In genomic region chr4:137253949-137254348, GRCh38 we compare ENCODE assay signal across 23 cellular contexts.
DNase-seq lines count a peak whose midpoint lies in the region; ATAC-seq, FAIRE-seq and TF ChIP-seq lines count a peak whose summit lies in the region.
"Had no signal": no experiment of that assay in that cellular context is flagged by ENCODE, and none has a peak within 500 bp of the region (broad histone marks: within the 10 kb centered on the region; RNA-seq: fewer than 3 reads in every experiment).

No MANE protein-coding gene starts in this region.

- TF ChIP-seq CTCF in HepG2 (CRISPR knock-in tag; IDR thresholded peaks at IDR 0.05): no peak

- H3K9ac ChIP-seq in HepG2 (ENCODE audit: insufficient read depth, low read depth, low read length): no peak overlapping the region
- H3K9ac ChIP-seq: neural progenitor cell had no signal

- H3K4me3 ChIP-seq in HepG2 (replicated peaks in 1 of 3; ENCODE audit: insufficient read depth in 1 of 3, low read depth in 2 of 3, low read length in 3 of 3): no peak overlapping the region
- H3K4me3 ChIP-seq: colonic mucosa, K562, neural progenitor cell, PC-9, SJSA1 had no signal

- POLR2A ChIA-PET in HepG2 (lab: Yijun Ruan, JAX): no interaction called here

- H3K79me2 ChIP-seq in HepG2 (ENCODE audit: insufficient read depth, low read length): no peaks in the 10 kb centered on the region

- H3K9me3 ChIP-seq in HepG2 (ENCODE audit: low read length): no peaks in the 10 kb centered on the region
- H3K9me3 ChIP-seq: colonic mucosa had no signal

- no peak for ATAC-seq in HG02840 (IDR thresholded peaks at IDR 0.05; ENCODE audit: low FRiP score, unreplicated experiment)
- ATAC-seq in HepG2: no peak
- ATAC-seq in GM18505 (IDR thresholded peaks at IDR 0.05; ENCODE audit: unreplicated experiment): no peak
- ATAC-seq: K562, left ventricle myocardium superior had no signal

- in situ Hi-C loops in HepG2 (cut with HindIII; ENCODE audit: extremely low pct_ligation_motif_present, low pct_unique_long_range_greater_than_20kb): no loop called here

- no peak overlapping the region for H3K4me2 ChIP-seq in HepG2 (ENCODE audit: low read depth, low read length)
- H3K4me2 ChIP-seq: neural progenitor cell, PC-9 had no signal

- H3K36me3 ChIP-seq in HepG2 (replicated peaks in 1 of 2; ENCODE audit: control insufficient read depth in 1 of 2, insufficient read depth in 2 of 2, low read length in 2 of 2): no peaks in the 10 kb centered on the region
- H3K36me3 ChIP-seq: colonic mucosa, neural progenitor cell, SJSA1 had no signal

- no peak for TF ChIP-seq RAD21 in HepG2 (CRISPR knock-in tag; IDR thresholded peaks at IDR 0.05)

- no peak overlapping the region for H2AFZ ChIP-seq in HepG2 (ENCODE audit: low read length)
- H2AFZ ChIP-seq: neural progenitor cell, PC-9 had no signal

- TF ChIP-seq EP300 in HepG2 (IDR thresholded peaks at IDR 0.05; ENCODE audit: low read depth in 2 of 2, low read length in 2 of 2): no peak
- TF ChIP-seq EP300 in HepG2 (CRISPR knock-in tag; IDR thresholded peaks at IDR 0.05; ENCODE audit: borderline replicate concordance): no peak

- CTCF ChIA-PET in HepG2 (lab: Yijun Ruan, JAX; ENCODE audit: low intra/inter-chr PET ratio, low total read pairs): no interaction called here

- intact Hi-C loops in HepG2 (cut with micrococcal nuclease; ENCODE audit: unreplicated experiment): no loop called here

- no TSS peak for BruUV-seq in HepG2 (replicated peaks; lab: Mats Ljungman, UMichigan)

- H4K20me1 ChIP-seq in HepG2 (ENCODE audit: insufficient read depth, low read length): no peaks in the 10 kb centered on the region

- FAIRE-seq in HepG2 (lab: Jason Lieb, UNC) (no peak), GM12892 (lab: Jason Lieb, UNC) (no peak)
- FAIRE-seq: endometrium, K562 had no signal

- no peak overlapping the region for H3K27ac ChIP-seq in HepG2 (ENCODE audit: extremely low read length, insufficient read depth, low read length)
- H3K27ac ChIP-seq: colonic mucosa, neural progenitor cell, PC-9, SJSA1 had no signal

- no peaks in the 10 kb centered on the region for H3K27me3 ChIP-seq in HepG2 (ENCODE audit: control insufficient read depth in 1 of 2, insufficient read depth in 2 of 2, low read length in 2 of 2)
- H3K27me3 ChIP-seq: colonic mucosa, neural progenitor cell, SJSA1 had no signal

- H3K4me1 ChIP-seq in HepG2 (ENCODE audit: insufficient read depth, low read length): no peaks in the 10 kb centered on the region
- H3K4me1 ChIP-seq: colonic mucosa, SJSA1 had no signal

- DNase-seq in AG20443 (ENCODE audit: low spot score): peak; percentile 7
- peak; percentile 34 for DNase-seq in RPMI7951 (ENCODE audit: low read depth)
- peak; percentile 79 for DNase-seq in fibroblast of gingiva (ENCODE audit: low read depth)
- DNase-seq in non-pigmented ciliary epithelial cell (ENCODE audit: low read depth): peak; percentile 50
- DNase-seq in HepG2 (ENCODE audit: low spot score): no peak
- DNase-seq in GM12892 (ENCODE audit: insufficient read length): no peak
- DNase-seq: activated CD4-positive, alpha-beta memory T cell treated with anti-CD3 and anti-CD28 coated beads for 36 hours; activated naive CD4-positive, alpha-beta T cell; activated T-cell treated with anti-CD3 and anti-CD28 coated beads for 4 hours; aorta; colonic mucosa; H7; left ventricle myocardium superior; MV-4-11; NCI-H1694 treated with DMSO at 0.1 percent for 48 hours; PC-9; T-helper 2 cell had no signal

- TF ChIP-seq POLR2A in HepG2 (IDR thresholded peaks at IDR 0.05; ENCODE audit: insufficient read depth in 1 of 2, low read depth in 2 of 2, low read length in 2 of 2): no peak
- no peak for TF ChIP-seq POLR2A in GM18505 (IDR thresholded peaks at IDR 0.05; ENCODE audit: borderline replicate concordance, extremely low read depth, insufficient read depth, insufficient read length)
- TF ChIP-seq POLR2A in GM12892 (IDR thresholded peaks at IDR 0.05; ENCODE audit: low read depth, low read length): no peak

TF ChIP-seq in HepG2, 621 proteins besides CTCF, POLR2A, EP300 and RAD21:
- TF ChIP-seq TBL1XR1 (IDR thresholded peaks at IDR 0.05; ENCODE audit: borderline replicate concordance, low read length, partially characterized antibody) (no peak), ZNF484 (CRISPR knock-in tag; IDR thresholded peaks at IDR 0.05; ENCODE audit: borderline replicate concordance, low read depth) (no peak), RFXANK (CRISPR knock-in tag; IDR thresholded peaks at IDR 0.05) (no peak), NR2F2 (IDR thresholded peaks at IDR 0.05; ENCODE audit: borderline replicate concordance, low read depth) (no peak), ATF7-NPFF (CRISPR knock-in tag; IDR thresholded peaks at IDR 0.05; ENCODE audit: low read depth) (no peak), CEBPG (CRISPR knock-in tag; IDR thresholded peaks at IDR 0.05) (no peak), NFE2L1 (CRISPR knock-in tag; IDR thresholded peaks at IDR 0.05; ENCODE audit: borderline replicate concordance) (no peak), SOX5 (CRISPR knock-in tag; IDR thresholded peaks at IDR 0.05; ENCODE audit: borderline replicate concordance) (no peak), HOXD1 (CRISPR knock-in tag; IDR thresholded peaks at IDR 0.05) (no peak), SCMH1 (CRISPR knock-in tag; IDR thresholded peaks at IDR 0.05; ENCODE audit: borderline replicate concordance) (no peak), RAD51 (IDR thresholded peaks at IDR 0.05; ENCODE audit: borderline replicate concordance) (no peak), SIN3A (IDR thresholded peaks at IDR 0.05; ENCODE audit: borderline replicate concordance, low read depth, low read length) (no peak), ZNF782 (CRISPR knock-in tag; IDR thresholded peaks at IDR 0.05; ENCODE audit: borderline replicate concordance) (no peak), IRF2 (CRISPR knock-in tag; IDR thresholded peaks at IDR 0.05) (no peak), ARNT2 (CRISPR knock-in tag; IDR thresholded peaks at IDR 0.05; ENCODE audit: low read depth) (no peak), ERF (CRISPR knock-in tag; IDR thresholded peaks at IDR 0.05) (no peak), NFE2L2 (IDR thresholded peaks at IDR 0.05; ENCODE audit: low read length) (no peak)

Comparison
In these comparisons a context has a peak if more than half of its experiments do, and no peak if none do; other contexts are left out.
1. DNase-seq: peak in AG20443 (single experiment), RPMI7951 (single experiment), fibroblast of gingiva (single experiment) and non-pigmented ciliary epithelial cell (single experiment); none in HepG2 (single experiment) and GM12892 (single experiment).